8 cellular contexts compared by ENCODE assay signal in the genomic region with DNA sequence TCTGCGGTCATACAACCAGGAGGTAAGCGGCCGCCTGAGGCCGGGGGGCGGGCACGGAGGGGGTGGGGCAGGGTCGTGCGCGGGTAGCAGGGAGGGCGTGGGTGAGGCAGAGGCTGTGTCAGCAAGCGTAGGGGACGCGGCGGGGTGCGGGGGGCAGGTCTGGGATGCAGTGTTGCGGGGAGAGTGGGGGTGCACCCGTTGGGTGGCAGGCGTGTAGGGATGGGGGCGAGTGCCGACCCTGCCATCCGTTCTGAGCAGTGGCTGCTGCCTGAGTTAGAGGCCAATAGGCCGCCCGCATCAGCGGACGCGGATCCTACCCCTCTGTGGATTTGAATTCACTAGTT. TPM values are rescaled to one million over a fixed set of nuclear protein-coding genes. Genes with fewer than 3 reads are reported as not detected.
A peak's percentile ranks its signal among the peaks of the same experiment; 100 is the strongest.
DNase-seq lines count a peak whose midpoint lies in the region; ATAC-seq and TF ChIP-seq lines count a peak whose summit lies in the region.

No MANE protein-coding gene starts in this region.

- peaks cover 40% of the 10 kb centered on the region for H3K4me1 ChIP-seq in mononuclear cell (ENCODE audit: insufficient read depth, low read length)

- no peaks in the 10 kb centered on the region for H3K9me3 ChIP-seq in mononuclear cell (ENCODE audit: low read depth, low read length)

- peak overlapping the region; percentile 92 to 98 (median 97) for H3K27ac Mint-ChIP-seq in IgD-negative memory B cell
- peak overlapping the region; percentile 97 for H3K27ac Mint-ChIP-seq in central memory CD8-positive, alpha-beta T cell (ENCODE audit: low read depth)

- no peak for TF ChIP-seq CTCF in AG04449 (IDR thresholded peaks at IDR 0.05; ENCODE audit: insufficient read depth, low read length, missing control alignments)

- DNase-seq in AG04449 (ENCODE audit: low read depth, low spot score) (no peak), SW480 (ENCODE audit: low spot score) (no peak), NCI-H345 (lab: John Stamatoyannopoulos, UW) (no peak), HT-29 (ENCODE audit: low spot score) (no peak), NCI-H2081 treated with DMSO at 0.1 percent for 48 hours (lab: John Stamatoyannopoulos, UW) (no peak)
- DNase-seq in central memory CD8-positive, alpha-beta T cell (ENCODE audit: low spot score in 2 of 2) = no peak

- no peaks in the 10 kb centered on the region for H3K27me3 Mint-ChIP-seq in IgD-negative memory B cell
- H3K27me3 Mint-ChIP-seq in central memory CD8-positive, alpha-beta T cell = no peaks in the 10 kb centered on the region

- CTCF ChIA-PET in AG04449 (lab: Yijun Ruan, JAX) = interaction anchor here (0.7 to 1.5 kb wide), 6 partner anchors 8 to 239 kb away, joined by 3 to 7 read pairs (median 4); no protein-coding TSS in a partner anchor

- H3K27me3 ChIP-seq in mononuclear cell (ENCODE audit: insufficient read depth, low read length) = no peaks in the 10 kb centered on the region

- peak; percentile 1 for ATAC-seq in central memory CD8-positive, alpha-beta T cell (replicated peaks; ENCODE audit: extremely low read depth, poor library complexity, severe bottlenecking)

- peak overlapping the region; percentile 96 to 99 (median 98) for H3K4me3 Mint-ChIP-seq in IgD-negative memory B cell
- H3K4me3 Mint-ChIP-seq in central memory CD8-positive, alpha-beta T cell = peak overlapping the region; percentile 91

- peak overlapping the region; percentile 96 for H3K4me3 ChIP-seq in AG04449 (ENCODE audit: low read depth, low read length)
- peak overlapping the region; percentile 64 for H3K4me3 ChIP-seq in mononuclear cell (ENCODE audit: low read length)

- no peaks in the 10 kb centered on the region for H3K36me3 Mint-ChIP-seq in IgD-negative memory B cell
- H3K36me3 Mint-ChIP-seq in central memory CD8-positive, alpha-beta T cell (ENCODE audit: insufficient read depth) = peaks cover 53% of the 10 kb centered on the region

- peaks cover 3 to 25% (median 7%) of the 10 kb centered on the region in 3 donors for H3K4me1 Mint-ChIP-seq in IgD-negative memory B cell
- H3K4me1 Mint-ChIP-seq in central memory CD8-positive, alpha-beta T cell = peaks cover 38% of the 10 kb centered on the region

- POLR2A ChIA-PET in AG04449 (lab: Yijun Ruan, JAX) = no interaction called here

- no peaks in the 10 kb centered on the region for H3K9me3 Mint-ChIP-seq in IgD-negative memory B cell
- no peaks in the 10 kb centered on the region for H3K9me3 Mint-ChIP-seq in central memory CD8-positive, alpha-beta T cell

RNA-seq across cellular contexts. Expression of a gene that starts 1.4 kb away (rescaled TPM):
- polyA plus RNA-seq in IgD-negative memory B cell = 65.7 TPM
- total RNA-seq in mononuclear cell = 53.4 TPM
- total RNA-seq in HT-29 (2014; rRNA removed; shearing (Covaris generic)) = 253 and 283 TPM in 2 replicates

RNA-seq across cellular contexts. Expression of a gene that starts 1.7 kb away (rescaled TPM):
- 44.4 TPM for polyA plus RNA-seq in IgD-negative memory B cell
- total RNA-seq in mononuclear cell = 20.6 TPM
- 45.6 and 47.9 TPM in 2 replicates for total RNA-seq in HT-29 (2014; rRNA removed; shearing (Covaris generic))

RNA-seq across cellular contexts. Expression of a gene that starts 16.0 kb away (rescaled TPM):
- not detected for polyA plus RNA-seq in IgD-negative memory B cell
- total RNA-seq in mononuclear cell = not detected
- total RNA-seq in HT-29 (2014; rRNA removed; shearing (Covaris generic)) = not detected in 2 replicates

RNA-seq across cellular contexts. Expression of a gene that starts 27.3 kb away (rescaled TPM):
- 11.6 TPM for polyA plus RNA-seq in IgD-negative memory B cell
- total RNA-seq in mononuclear cell = 6.2 TPM
- total RNA-seq in HT-29 (2014; rRNA removed; shearing (Covaris generic)) = 8.6 and 11.5 TPM in 2 replicates

RNA-seq across cellular contexts. Expression of a gene that starts 27.9 kb away (rescaled TPM):
- polyA plus RNA-seq in IgD-negative memory B cell = 179 TPM
- 62.5 TPM for total RNA-seq in mononuclear cell
- total RNA-seq in HT-29 (2014; rRNA removed; shearing (Covaris generic)) = 235 TPM in 2 replicates
